24 cellular contexts compared by ENCODE assay signal in the genomic region with DNA sequence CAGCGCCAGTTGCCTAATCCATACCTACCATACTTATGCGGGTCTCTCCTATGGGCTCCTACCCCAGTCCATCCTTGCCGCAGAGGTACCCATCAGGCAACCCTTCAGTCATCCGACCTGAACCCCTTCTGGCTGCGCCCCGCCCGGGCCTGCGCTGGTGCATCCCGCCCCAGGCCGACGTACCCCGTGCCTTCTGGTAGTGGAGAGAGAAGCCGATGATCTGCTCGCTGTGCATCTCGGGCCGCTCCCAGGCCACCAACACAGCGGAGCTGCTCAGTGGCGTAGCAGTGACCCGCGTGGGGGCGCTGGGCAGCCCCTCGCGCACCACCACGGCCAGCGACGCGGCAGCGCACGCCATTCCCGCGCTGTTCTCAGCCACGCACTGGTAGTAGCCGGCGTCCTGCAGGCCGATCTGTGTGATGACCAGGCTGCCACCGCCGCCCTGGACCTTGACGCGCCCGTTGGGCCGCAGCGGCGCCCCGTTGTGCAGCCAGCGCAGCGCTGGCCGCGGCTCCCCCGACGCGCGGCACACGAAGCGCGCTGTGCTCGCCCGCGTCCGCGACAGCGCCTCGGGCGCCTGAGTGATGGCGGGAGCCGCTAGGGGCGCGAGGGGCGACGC. TPM values are rescaled to one million over a fixed set of nuclear protein-coding genes. Genes with fewer than 3 reads are reported as not detected.
DNase-seq lines count a peak whose midpoint lies in the region; ATAC-seq and TF ChIP-seq lines count a peak whose summit lies in the region.
"Had no signal": no experiment of that assay in that cellular context is flagged by ENCODE, and none has a peak within 500 bp of the region (broad histone marks: within the 10 kb centered on the region; RNA-seq: fewer than 3 reads in every experiment).

No MANE protein-coding gene starts in this region.

- intact Hi-C loops in Right ventricle myocardium superior (cut with DNase I), result no loop called here
- intact Hi-C loops in left ventricle myocardium superior (cut with micrococcal nuclease), result no loop called here

- CTCF ChIA-PET in SK-N-SH (lab: Yijun Ruan, JAX), result interaction anchor here (0.7 to 37.1 kb wide), 6 partner anchors 8 to 73 kb away, joined by 3 to 969 read pairs (median 7); no protein-coding TSS in a partner anchor

- TF ChIP-seq CTCF in SK-N-SH (IDR thresholded peaks at IDR 0.05) (peak; percentile 9; the same call in 1 of the 2 replicates), suprapubic skin (IDR thresholded peaks at IDR 0.05) (no peak)

- H3K4me1 ChIP-seq in SK-N-SH (ENCODE audit: control insufficient read depth in 1 of 2, insufficient read depth in 2 of 2, low read depth in 1 of 2, low read length in 1 of 2) (peaks cover 0 to 6% of the 10 kb centered on the region in 2 experiments; a peak in 1 of 4 replicates), suprapubic skin (peaks cover 12% of the 10 kb centered on the region)

- H3K79me2 ChIP-seq in SK-N-SH (ENCODE audit: insufficient read depth), result no peaks in the 10 kb centered on the region

- H3K4me3 ChIP-seq in SK-N-SH (ENCODE audit: low read depth in 2 of 2, low read length in 1 of 2) (peak overlapping the region in 1 of 2 experiments; percentile 31; a peak in 2 of 4 replicates), iPS-11a (ENCODE audit: low read depth, low read length) (peak overlapping the region; percentile 20), suprapubic skin (peak overlapping the region; percentile 28)
- H3K4me3 ChIP-seq: left lung, testis had no signal

- H3K36me3 ChIP-seq in SK-N-SH (replicated peaks in 1 of 2; ENCODE audit: control insufficient read depth in 1 of 2, insufficient read depth in 2 of 2, low read length in 1 of 2) (no peaks in the 10 kb centered on the region), suprapubic skin (no peaks in the 10 kb centered on the region)
- H3K36me3 ChIP-seq: left lung had no signal

- ATAC-seq in Right ventricle myocardium superior (ENCODE audit: poor library complexity) (peak; percentile 8), left ventricle myocardium superior (no peak), HG03520 (IDR thresholded peaks at IDR 0.05; ENCODE audit: unreplicated experiment) (no peak)
- ATAC-seq: HCT116, left lung had no signal

- H3K9me3 ChIP-seq in SK-N-SH (no peaks in the 10 kb centered on the region), suprapubic skin (no peaks in the 10 kb centered on the region)
- H3K9me3 ChIP-seq: left lung, testis had no signal

- H3F3A ChIP-seq in SK-N-SH (replicated peaks; ENCODE audit: insufficient read depth), result no peaks in the 10 kb centered on the region

- POLR2A ChIA-PET in SK-N-SH (lab: Yijun Ruan, JAX), result no interaction called here

- no peak for DNase-seq in Right ventricle myocardium superior
- no peak for DNase-seq in left ventricle myocardium superior
- DNase-seq in SK-N-SH, result peak; percentile 80
- no peak for DNase-seq in suprapubic skin (ENCODE audit: low spot score in 2 of 2)
- no peak for DNase-seq in activated naive CD4-positive, alpha-beta T cell treated with anti-CD3 and anti-CD28 coated beads, Interleukin-2, amount 50 U/mL, for 16 hours
- no peak for DNase-seq in NCI-H2196 (lab: John Stamatoyannopoulos, UW; ENCODE audit: unreplicated experiment)
- DNase-seq: activated CD4-positive, alpha-beta memory T cell treated with anti-CD3 and anti-CD28 coated beads, Interleukin-2, amount 10 ng/mL, durations not matched to agents 7 days and 5 days; activated T-cell treated with anti-CD3 and anti-CD28 coated beads, Interleukin-2, amount 50 U/mL, for 72 hours; CD4-positive, alpha-beta T cell; DMS53; KBM-7; left lung; NCI-H2081; NCI-H526 treated with DMSO at 0.1 percent for 48 hours; occipital lobe; stimulated activated CD4-positive, alpha-beta T cell treated with anti-CD3 and anti-CD28 coated beads, Interleukin-15, amount 100 ng/mL, for 24 hours; testis had no signal

- H3K27me3 ChIP-seq in SK-N-SH (ENCODE audit: insufficient read depth) (peaks cover 29% of the 10 kb centered on the region), suprapubic skin (peaks cover 56% of the 10 kb centered on the region)
- H3K27me3 ChIP-seq: testis had no signal

- no peak for TF ChIP-seq RAD21 in SK-N-SH (IDR thresholded peaks at IDR 0.05; ENCODE audit: low read length)

- peak overlapping the region; percentile 41; the same call in 1 of the 2 replicates for H3K4me2 ChIP-seq in SK-N-SH

- H4K20me1 ChIP-seq in SK-N-SH (ENCODE audit: insufficient read depth), result no peaks in the 10 kb centered on the region

- no peak overlapping the region for H3K27ac ChIP-seq in SK-N-SH (ENCODE audit: low read depth in 2 of 2, low read length in 1 of 2)
- no peak overlapping the region for H3K27ac ChIP-seq in suprapubic skin
- H3K27ac ChIP-seq: HL-60, left lung, testis had no signal

- no peak overlapping the region for H2AFZ ChIP-seq in SK-N-SH (ENCODE audit: low read depth)

- TF ChIP-seq EP300 in SK-N-SH (IDR thresholded peaks at IDR 0.05; ENCODE audit: borderline replicate concordance in 1 of 2, low read depth in 1 of 2, low read length in 1 of 2), result no peak
- TF ChIP-seq EP300 in suprapubic skin (IDR thresholded peaks at IDR 0.05), result no peak

- H3K9ac ChIP-seq in SK-N-SH, result no peak overlapping the region

- TF ChIP-seq POLR2A in suprapubic skin (IDR thresholded peaks at IDR 0.05), result no peak

- H3K9me2 ChIP-seq in SK-N-SH, result no peaks in the 10 kb centered on the region

- WGBS in SK-N-SH (ENCODE audit: low lambda C conversion rate), result 54% methylated on average over 15 of the region's 69 CpGs
- 34% methylated on average over 50 of the region's 69 CpGs for WGBS in suprapubic skin

TF ChIP-seq in SK-N-SH, 30 proteins besides CTCF, POLR2A, EP300 and RAD21:
- TF ChIP-seq TEAD4 (IDR thresholded peaks at IDR 0.05; ENCODE audit: borderline replicate concordance, insufficient read depth), result no peak
- TF ChIP-seq POLR2AphosphoS5 (IDR thresholded peaks at IDR 0.05; ENCODE audit: low read depth, low read length), result no peak

RNA-seq across cellular contexts. Expression of a gene that starts 17.9 kb away (rescaled TPM):
- total RNA-seq in Right ventricle myocardium superior (0.40 TPM), left ventricle myocardium superior (0.10 TPM), suprapubic skin (not detected)
- polyA plus RNA-seq in SK-N-SH (2012; rRNA removed), result 0.37 and 0.43 TPM in 2 replicates
- polyA plus RNA-seq in SK-N-SH (2012; cell fraction: cytosol; rRNA removed), result 0.22 and 0.23 TPM in 2 replicates
- polyA plus RNA-seq in SK-N-SH (2012; cell fraction: nucleus; rRNA removed), result 1.2 TPM in 2 replicates
- total RNA-seq: activated CD4-positive, alpha-beta memory T cell treated with anti-CD3 and anti-CD28 coated beads, Interleukin-2, amount 10 ng/mL, durations not matched to agents 7 days and 5 days; activated naive CD4-positive, alpha-beta T cell treated with anti-CD3 and anti-CD28 coated beads, Interleukin-2, amount 50 U/mL, for 72 hours; activated T-cell treated with anti-CD3 and anti-CD28 coated beads, Interleukin-2, amount 50 U/mL, for 72 hours; CD4-positive, alpha-beta T cell; endothelial cell of umbilical vein; T-helper 2 cell treated with Interferon-gamma antibody and Interleukin-4, amounts not matched to agents 100 ng/mL and 5 ng/mL, for 36 hours had no signal

RNA-seq across cellular contexts. Expression of a gene that starts 27.1 kb away (rescaled TPM):
- total RNA-seq in Right ventricle myocardium superior (2.4 TPM), left ventricle myocardium superior (2.4 TPM), suprapubic skin (1 to 10 TPM in 1 of 4 donors, under 1 TPM in 3; 0.16 to 1.4 (median 0.35) TPM)
- 0.15 and 0.21 TPM in 2 replicates for polyA plus RNA-seq in SK-N-SH (2012; rRNA removed)
- 0.13 and 0.24 TPM in 2 replicates for polyA plus RNA-seq in SK-N-SH (2012; cell fraction: cytosol; rRNA removed)
- 0.94 and 1.0 TPM in 2 replicates for polyA plus RNA-seq in SK-N-SH (2012; cell fraction: nucleus; rRNA removed)
- total RNA-seq: CD4-positive, alpha-beta T cell; T-helper 2 cell treated with Interferon-gamma antibody and Interleukin-4, amounts not matched to agents 100 ng/mL and 5 ng/mL, for 36 hours had no signal
